ENCODE assay signal across 20 cellular contexts in the genomic region with DNA sequence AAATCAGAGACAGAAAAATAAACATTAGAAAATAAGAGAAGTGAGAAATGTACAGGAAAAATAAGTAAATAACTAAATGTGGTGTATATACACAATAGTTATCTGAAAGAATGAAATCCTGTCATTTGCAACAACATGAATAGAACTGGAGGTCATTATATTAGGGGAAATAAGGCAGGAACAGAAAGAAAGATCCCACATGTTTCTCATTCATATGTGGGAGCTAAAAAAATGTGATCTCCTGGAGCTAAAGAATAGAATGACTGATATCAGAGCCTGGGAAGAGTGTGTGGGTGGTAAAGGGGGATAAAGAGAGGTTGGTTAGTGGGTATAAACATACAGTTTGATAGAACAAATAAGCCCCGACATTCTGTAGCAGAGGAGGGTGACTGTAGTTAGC.
A peak's percentile ranks its signal among the peaks of the same experiment; 100 is the strongest.
DNase-seq lines count a peak whose midpoint lies in the region; ATAC-seq, FAIRE-seq and TF ChIP-seq lines count a peak whose summit lies in the region.
"Had no signal": no experiment of that assay in that cellular context is flagged by ENCODE, and none has a peak within 500 bp of the region (broad histone marks: within the 10 kb centered on the region; RNA-seq: fewer than 3 reads in every experiment).

No MANE protein-coding gene starts in this region.

- H3K27ac ChIP-seq in ACC112 (ENCODE audit: low read depth, low read length): no peak overlapping the region
- H3K27ac ChIP-seq: BLaER1 treated with 17β-estradiol and CSF1 and Interleukin-3, amounts not matched to agents 10 nM and 100 nM; esophagus muscularis mucosa had no signal

- H3K4me3 ChIP-seq in ACC112 (ENCODE audit: low read depth, low read length): peak overlapping the region; percentile 23; the same call in 1 of the 2 replicates
- H3K4me3 ChIP-seq: BLaER1 treated with 17β-estradiol and CSF1 and Interleukin-3, amounts not matched to agents 10 nM and 100 nM; esophagus muscularis mucosa; MG63; skin epidermis had no signal

- FAIRE-seq in endometrium (lab: Jason Lieb, UNC): peak; percentile 77
- FAIRE-seq: A204.1, H54, keratinocyte had no signal

- H3K79me2 ChIP-seq in ACC112 (ENCODE audit: control insufficient read depth, insufficient read depth, low read length, unreplicated experiment): no peaks in the 10 kb centered on the region

- no peaks in the 10 kb centered on the region for H3K27me3 ChIP-seq in ACC112 (ENCODE audit: insufficient read depth, low read length)
- H3K27me3 ChIP-seq: BLaER1 treated with 17β-estradiol and CSF1 and Interleukin-3, amounts not matched to agents 10 nM and 100 nM; esophagus muscularis mucosa; MG63 had no signal

- peaks cover 30% of the 10 kb centered on the region for H3K4me1 Mint-ChIP-seq in nephron progenitor cell

- peaks cover 4% of the 10 kb centered on the region for H3K9me3 Mint-ChIP-seq in nephron progenitor cell

- no peak overlapping the region for H2AFZ ChIP-seq in ACC112 (ENCODE audit: low read length, unreplicated experiment)

- no peaks in the 10 kb centered on the region for H3K27me3 Mint-ChIP-seq in nephron progenitor cell (ENCODE audit: low read depth, poor library complexity)

- peak overlapping the region; percentile 5 for H3K27ac Mint-ChIP-seq in nephron progenitor cell
- H3K27ac Mint-ChIP-seq: activated naive CD4-positive, alpha-beta T cell treated with anti-CD3 and anti-CD28 coated beads, Interleukin-2, amount 50 U/mL, for 72 hours had no signal

- no peaks in the 10 kb centered on the region for H3K36me3 ChIP-seq in ACC112 (ENCODE audit: insufficient read depth, low read length)
- H3K36me3 ChIP-seq: esophagus muscularis mucosa, MG63 had no signal

- ATAC-seq in SK-N-SH treated with all-trans-retinoic acid at 6 μM for 48 hours (peak; percentile 84), GM21423 (IDR thresholded peaks at IDR 0.05; ENCODE audit: unreplicated experiment) (no peak), GM21360 (IDR thresholded peaks at IDR 0.05; ENCODE audit: unreplicated experiment) (no peak)
- ATAC-seq: activated naive CD4-positive, alpha-beta T cell treated with anti-CD3 and anti-CD28 coated beads, Interleukin-2, amount 50 U/mL, for 72 hours had no signal

- TF ChIP-seq CTCF in nephron progenitor cell (IDR thresholded peaks at IDR 0.05): no peak

- no peaks in the 10 kb centered on the region for H3K4me1 ChIP-seq in ACC112 (ENCODE audit: control insufficient read depth, insufficient read depth, low read length, unreplicated experiment)

- H3K36me3 Mint-ChIP-seq in nephron progenitor cell (ENCODE audit: low read depth): peaks cover 27% of the 10 kb centered on the region
- H3K36me3 Mint-ChIP-seq: activated naive CD4-positive, alpha-beta T cell treated with anti-CD3 and anti-CD28 coated beads, Interleukin-2, amount 50 U/mL, for 72 hours had no signal

- no peak overlapping the region for H3K4me3 Mint-ChIP-seq in nephron progenitor cell

- DNase-seq in nephron progenitor cell (no peak), NCI-H187 (lab: John Stamatoyannopoulos, UW) (no peak), OCI-M1 (lab: John Stamatoyannopoulos, UW) (no peak)
- DNase-seq: Calu3; EL; MG63; NCI-H1436 treated with DMSO at 0.1 percent for 48 hours; stimulated activated CD4-positive, alpha-beta T cell treated with anti-CD3 and anti-CD28 coated beads, Interleukin-4, amount 100 ng/mL, for 24 hours had no signal

TF ChIP-seq in SK-N-SH treated with all-trans-retinoic acid at 6 μM for 48 hours, 23 proteins besides CTCF, POLR2A, EP300 and RAD21:
- TF ChIP-seq PPARA (CRISPR knock-in tag; IDR thresholded peaks at IDR 0.05; ENCODE audit: borderline replicate concordance) (no peak), ZC3H10 (CRISPR knock-in tag; IDR thresholded peaks at IDR 0.05) (no peak), ZNF8 (CRISPR knock-in tag; IDR thresholded peaks at IDR 0.05) (no peak), RARB (CRISPR knock-in tag; IDR thresholded peaks at IDR 0.05) (no peak), ZNF70 (CRISPR knock-in tag; IDR thresholded peaks at IDR 0.05) (no peak), TOX (CRISPR knock-in tag; IDR thresholded peaks at IDR 0.05; ENCODE audit: borderline replicate concordance) (no peak), OSR1 (CRISPR knock-in tag; IDR thresholded peaks at IDR 0.05) (no peak), SNAI2 (CRISPR knock-in tag; IDR thresholded peaks at IDR 0.05) (no peak), CSDC2 (CRISPR knock-in tag; IDR thresholded peaks at IDR 0.05) (no peak), ZNF565 (CRISPR knock-in tag; conservative IDR thresholded peaks at IDR 0.05; ENCODE audit: low read depth) (no peak), TCF4 (CRISPR knock-in tag; IDR thresholded peaks at IDR 0.05; ENCODE audit: borderline replicate concordance) (no peak), ARNTL (CRISPR knock-in tag; IDR thresholded peaks at IDR 0.05; ENCODE audit: borderline replicate concordance, low read depth) (no peak), GLIS3 (CRISPR knock-in tag; IDR thresholded peaks at IDR 0.05) (no peak), ISL1 (CRISPR knock-in tag; IDR thresholded peaks at IDR 0.05) (no peak), ESRRG (CRISPR knock-in tag; IDR thresholded peaks at IDR 0.05) (no peak)
- TF ChIP-seq, protein P1, sequence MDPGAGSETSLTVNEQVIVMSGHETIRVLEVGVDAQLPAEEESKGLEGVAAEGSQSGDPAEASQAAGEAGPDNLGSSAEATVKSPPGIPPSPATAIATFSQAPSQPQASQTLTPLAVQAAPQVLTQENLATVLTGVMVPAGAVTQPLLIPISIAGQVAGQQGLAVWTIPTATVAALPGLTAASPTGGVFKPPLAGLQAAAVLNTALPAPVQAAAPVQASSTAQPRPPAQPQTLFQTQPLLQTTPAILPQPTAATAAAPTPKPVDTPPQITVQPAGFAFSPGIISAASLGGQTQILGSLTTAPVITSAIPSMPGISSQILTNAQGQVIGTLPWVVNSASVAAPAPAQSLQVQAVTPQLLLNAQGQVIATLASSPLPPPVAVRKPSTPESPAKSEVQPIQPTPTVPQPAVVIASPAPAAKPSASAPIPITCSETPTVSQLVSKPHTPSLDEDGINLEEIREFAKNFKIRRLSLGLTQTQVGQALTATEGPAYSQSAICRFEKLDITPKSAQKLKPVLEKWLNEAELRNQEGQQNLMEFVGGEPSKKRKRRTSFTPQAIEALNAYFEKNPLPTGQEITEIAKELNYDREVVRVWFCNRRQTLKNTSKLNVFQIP (CRISPR knock-in tag; IDR thresholded peaks at IDR 0.05; ENCODE audit: borderline replicate concordance, low read depth): no peak
- TF ChIP-seq, protein P2, sequence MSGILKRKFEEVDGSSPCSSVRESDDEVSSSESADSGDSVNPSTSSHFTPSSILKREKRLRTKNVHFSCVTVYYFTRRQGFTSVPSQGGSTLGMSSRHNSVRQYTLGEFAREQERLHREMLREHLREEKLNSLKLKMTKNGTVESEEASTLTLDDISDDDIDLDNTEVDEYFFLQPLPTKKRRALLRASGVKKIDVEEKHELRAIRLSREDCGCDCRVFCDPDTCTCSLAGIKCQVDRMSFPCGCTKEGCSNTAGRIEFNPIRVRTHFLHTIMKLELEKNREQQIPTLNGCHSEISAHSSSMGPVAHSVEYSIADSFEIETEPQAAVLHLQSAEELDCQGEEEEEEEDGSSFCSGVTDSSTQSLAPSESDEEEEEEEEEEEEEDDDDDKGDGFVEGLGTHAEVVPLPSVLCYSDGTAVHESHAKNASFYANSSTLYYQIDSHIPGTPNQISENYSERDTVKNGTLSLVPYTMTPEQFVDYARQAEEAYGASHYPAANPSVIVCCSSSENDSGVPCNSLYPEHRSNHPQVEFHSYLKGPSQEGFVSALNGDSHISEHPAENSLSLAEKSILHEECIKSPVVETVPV (CRISPR knock-in tag; IDR thresholded peaks at IDR 0.05): no peak
- TF ChIP-seq, protein P3, sequence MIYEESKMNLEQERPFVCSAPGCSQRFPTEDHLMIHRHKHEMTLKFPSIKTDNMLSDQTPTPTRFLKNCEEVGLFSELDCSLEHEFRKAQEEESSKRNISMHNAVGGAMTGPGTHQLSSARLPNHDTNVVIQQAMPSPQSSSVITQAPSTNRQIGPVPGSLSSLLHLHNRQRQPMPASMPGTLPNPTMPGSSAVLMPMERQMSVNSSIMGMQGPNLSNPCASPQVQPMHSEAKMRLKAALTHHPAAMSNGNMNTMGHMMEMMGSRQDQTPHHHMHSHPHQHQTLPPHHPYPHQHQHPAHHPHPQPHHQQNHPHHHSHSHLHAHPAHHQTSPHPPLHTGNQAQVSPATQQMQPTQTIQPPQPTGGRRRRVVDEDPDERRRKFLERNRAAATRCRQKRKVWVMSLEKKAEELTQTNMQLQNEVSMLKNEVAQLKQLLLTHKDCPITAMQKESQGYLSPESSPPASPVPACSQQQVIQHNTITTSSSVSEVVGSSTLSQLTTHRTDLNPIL (CRISPR knock-in tag; IDR thresholded peaks at IDR 0.05; ENCODE audit: low read depth): no peak
